Comparison of ENCODE assay signal across 8 cellular contexts in the genomic region with DNA sequence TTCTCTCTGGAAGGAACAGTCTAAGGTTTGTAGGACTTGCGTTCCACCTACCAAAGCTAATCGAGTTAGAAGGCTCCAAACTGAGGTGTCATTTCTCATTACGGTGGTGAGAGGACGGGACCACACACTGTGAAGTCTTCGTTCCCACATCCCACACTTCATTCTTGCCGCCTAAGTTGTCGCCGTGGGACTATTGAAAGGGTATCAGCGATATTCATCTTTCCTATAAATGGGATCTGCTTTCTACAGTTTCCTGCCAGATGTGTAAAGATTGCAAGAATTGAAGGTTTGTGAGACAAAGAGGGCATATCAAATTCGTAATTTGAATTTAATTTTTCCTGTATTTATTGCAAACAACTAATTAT. TPM values are rescaled to one million over a fixed set of nuclear protein-coding genes. Genes with fewer than 3 reads are reported as not detected.
DNase-seq lines count a peak whose midpoint lies in the region; ATAC-seq and TF ChIP-seq lines count a peak whose summit lies in the region.

No MANE protein-coding gene starts in this region.

- H2BK120ac ChIP-seq in IMR-90 (ENCODE audit: low read depth, low read length), result 0 out of 2 replicates have a peak overlapping the region, but pooled peaks have one; percentile 1

- in situ Hi-C loops in IMR-90 (cut with MboI; ENCODE audit: low sequenced_read_pairs), result no loop called here

- no peaks in the 10 kb centered on the region for H3K9me1 ChIP-seq in IMR-90 (ENCODE audit: insufficient read depth, low read length)

- H2BK5ac ChIP-seq in IMR-90 (ENCODE audit: low read depth, low read length, poor library complexity, severe bottlenecking), result peak overlapping the region; percentile 4

- no peaks in the 10 kb centered on the region for H3K27me3 ChIP-seq in IMR-90 (ENCODE audit: control insufficient read depth, insufficient read depth, low read length)
- no peaks in the 10 kb centered on the region for H3K27me3 ChIP-seq in muscle layer of colon (ENCODE audit: control insufficient read depth in 1 of 2, insufficient read depth in 2 of 2, low read length in 2 of 2)

- TF ChIP-seq POLR2A in IMR-90 (IDR thresholded peaks at IDR 0.05; ENCODE audit: low read depth, low read length), result no peak

- H2AK9ac ChIP-seq in IMR-90 (replicated peaks; ENCODE audit: low read depth, low read length, poor library complexity), result peak overlapping the region; percentile 3

- H3K4me1 ChIP-seq in IMR-90 (ENCODE audit: control insufficient read depth, insufficient read depth, low read length) (no peaks in the 10 kb centered on the region), muscle layer of colon (ENCODE audit: insufficient read depth, low read length) (peaks cover 18% of the 10 kb centered on the region)

- H3K18ac ChIP-seq in IMR-90 (ENCODE audit: low read depth, low read length), result no peak overlapping the region

- H3K9ac ChIP-seq in IMR-90 (ENCODE audit: low read depth, low read length) (peak overlapping the region; percentile 63), muscle layer of colon (ENCODE audit: low read length) (peak overlapping the region; percentile 92)

- CTCF ChIA-PET in AG04449 (lab: Yijun Ruan, JAX), result interaction anchor here (0.5 to 1.2 kb wide), 5 partner anchors 11 to 1107 kb away, joined by 3 to 6 read pairs (median 3); no protein-coding TSS in a partner anchor
- CTCF ChIA-PET in IMR-90 (lab: Yijun Ruan, JAX), result interaction anchor here (1.2 kb wide), 1 partner anchor 15 kb away, joined by 3 read pairs; no protein-coding TSS in a partner anchor

- H3K9me3 ChIP-seq in IMR-90 (ENCODE audit: control insufficient read depth, insufficient read depth, low read length), result no peaks in the 10 kb centered on the region
- H3K9me3 ChIP-seq in muscle layer of colon (ENCODE audit: low read length), result no peaks in the 10 kb centered on the region

- dilution Hi-C loops in IMR-90 (cut with HindIII; ENCODE audit: low sequenced_read_pairs, unreplicated experiment), result no loop called here

- H4K5ac ChIP-seq in IMR-90 (ENCODE audit: low read depth, low read length), result peak overlapping the region; percentile 2; the same call in 1 of the 2 replicates

- peak overlapping the region; percentile 13 for H3K14ac ChIP-seq in IMR-90 (replicated peaks; ENCODE audit: low read depth, low read length)

- DNase-seq in AG04449 (ENCODE audit: low read depth, low spot score) (no peak), IMR-90 (no peak), caudate nucleus (lab: John Stamatoyannopoulos, UW) (no peak), NOMO-1 (lab: John Stamatoyannopoulos, UW; ENCODE audit: unreplicated experiment in 2 of 2) (no peak), left colon (no peak)
- no peak for DNase-seq in stimulated activated CD8-positive, alpha-beta memory T cell treated with anti-CD3 and anti-CD28 coated beads, Interleukin-4, amount 100 ng/mL, for 48 hours
- DNase-seq in stimulated activated CD4-positive, alpha-beta T cell treated with anti-CD3 and anti-CD28 coated beads, Interleukin-2, amount 100 ng/mL, for 48 hours, result no peak

- H4K8ac ChIP-seq in IMR-90 (ENCODE audit: low read depth in 2 of 2, low read length in 2 of 2), result peak overlapping the region; percentile 40 to 58; a peak in 3 of 4 replicates

- H3K79me1 ChIP-seq in IMR-90 (ENCODE audit: low read depth in 1 of 2, low read length in 2 of 2), result peaks cover 9 to 29% of the 10 kb centered on the region in 2 experiments; a peak in 3 of 4 replicates

- H2AFZ ChIP-seq in IMR-90 (replicated peaks; ENCODE audit: low read length, poor library complexity), result peak overlapping the region; percentile 92

- H3K36me3 ChIP-seq in IMR-90 (ENCODE audit: control insufficient read depth, insufficient read depth, low read length), result no peaks in the 10 kb centered on the region
- no peaks in the 10 kb centered on the region for H3K36me3 ChIP-seq in muscle layer of colon (ENCODE audit: insufficient read depth, low read length)

- 0% methylated on average over 1 of the region's 10 CpGs; no CpG with 5 or more reads in 1 of the 2 experiments for WGBS in IMR-90 (ENCODE audit: extremely low coverage in 2 of 2, insufficient read length in 1 of 2), 2 experiments

- H4K20me1 ChIP-seq in IMR-90 (ENCODE audit: insufficient read depth, low read length), result no peaks in the 10 kb centered on the region; the same call in 1 of the 2 replicates

- H2BK20ac ChIP-seq in IMR-90 (ENCODE audit: low read depth, low read length), result no peak overlapping the region

- H3K4me3 ChIP-seq in AG04449 (ENCODE audit: low read depth, low read length) (peak overlapping the region; percentile 90), IMR-90 (ENCODE audit: insufficient read depth, low read depth, low read length) (peak overlapping the region; percentile 64), muscle layer of colon (ENCODE audit: low read depth in 1 of 2, low read length in 2 of 2) (peak overlapping the region; percentile 50 to 98)

- no peak; the same call in 1 of the 2 replicates for ATAC-seq in IMR-90 (ENCODE audit: low read depth)
- no peak for ATAC-seq in left colon

- H3K27ac ChIP-seq in IMR-90 (ENCODE audit: insufficient read depth, low read length), result peak overlapping the region; percentile 23
- H3K27ac ChIP-seq in caudate nucleus (ENCODE audit: low read depth, low read length), result peak overlapping the region; percentile 4
- H3K27ac ChIP-seq in muscle layer of colon (ENCODE audit: low read depth, low read length), result peak overlapping the region; percentile 39

- peak overlapping the region; percentile 59; the same call in 1 of the 2 replicates for H2AK5ac ChIP-seq in IMR-90 (ENCODE audit: low read depth, low read length)

- POLR2A ChIA-PET in AG04449 (lab: Yijun Ruan, JAX), result interaction anchor here (1.3 kb wide), 1 partner anchor 47 kb away, joined by 6 read pairs; a partner anchor contains a TSS
- POLR2A ChIA-PET in IMR-90 (lab: Charles Lee; ENCODE audit: unreplicated experiment), result interaction anchor here (0.6 to 0.9 kb wide), 2 partner anchors 15 to 30 kb away, joined by 3 to 7 read pairs; no protein-coding TSS in a partner anchor

- no peak for TF ChIP-seq CTCF in AG04449 (IDR thresholded peaks at IDR 0.05; ENCODE audit: insufficient read depth, low read length, missing control alignments)
- no peak for TF ChIP-seq CTCF in IMR-90 (conservative IDR thresholded peaks at IDR 0.05; ENCODE audit: low read depth, low read length)

- peak overlapping the region; percentile 35; the same call in 1 of the 2 replicates for H4K91ac ChIP-seq in IMR-90 (ENCODE audit: insufficient read depth, low read depth, low read length)

- peak overlapping the region; percentile 47 for H3K4ac ChIP-seq in IMR-90 (ENCODE audit: low read depth, low read length)

- no peak overlapping the region for H2BK15ac ChIP-seq in IMR-90 (ENCODE audit: low read depth, low read length)

- intact Hi-C loops in IMR-90 (cut with micrococcal nuclease) (no loop called here), left colon (cut with DNase I, micrococcal nuclease) (no loop called here)

- peak overlapping the region; percentile 80 for H3K4me2 ChIP-seq in IMR-90 (ENCODE audit: low read depth, low read length)

- H3K23ac ChIP-seq in IMR-90 (ENCODE audit: low read depth, low read length), result peak overlapping the region; percentile 60; the same call in 1 of the 2 replicates

- no TSS peak for BruUV-seq in IMR-90 (replicated peaks; lab: Mats Ljungman, UMichigan)

- peak overlapping the region; percentile 57 for H3K56ac ChIP-seq in IMR-90 (ENCODE audit: extremely low read depth, insufficient read depth, low read length)

- no peak for TF ChIP-seq RAD21 in IMR-90 (IDR thresholded peaks at IDR 0.05; ENCODE audit: low read length)

TF ChIP-seq in IMR-90, 13 proteins besides CTCF, POLR2A, EP300 and RAD21 (continues in another document):
- TF ChIP-seq NFE2L2 (IDR thresholded peaks at IDR 0.05; ENCODE audit: low read depth, low read length) (no peak), MXI1 (IDR thresholded peaks at IDR 0.05; ENCODE audit: borderline replicate concordance, low read depth, low read length) (no peak), MAZ (IDR thresholded peaks at IDR 0.05; ENCODE audit: borderline replicate concordance, low read depth, low read length) (no peak), FOS (IDR thresholded peaks at IDR 0.05; ENCODE audit: low read depth, low read length) (no peak), MAFK (IDR thresholded peaks at IDR 0.05; ENCODE audit: low read depth, low read length) (no peak), BHLHE40 (IDR thresholded peaks at IDR 0.05; ENCODE audit: low read depth, low read length) (no peak), CHD1 (IDR thresholded peaks at IDR 0.05; ENCODE audit: low read depth, low read length) (no peak)
- TF ChIP-seq, protein P1, sequence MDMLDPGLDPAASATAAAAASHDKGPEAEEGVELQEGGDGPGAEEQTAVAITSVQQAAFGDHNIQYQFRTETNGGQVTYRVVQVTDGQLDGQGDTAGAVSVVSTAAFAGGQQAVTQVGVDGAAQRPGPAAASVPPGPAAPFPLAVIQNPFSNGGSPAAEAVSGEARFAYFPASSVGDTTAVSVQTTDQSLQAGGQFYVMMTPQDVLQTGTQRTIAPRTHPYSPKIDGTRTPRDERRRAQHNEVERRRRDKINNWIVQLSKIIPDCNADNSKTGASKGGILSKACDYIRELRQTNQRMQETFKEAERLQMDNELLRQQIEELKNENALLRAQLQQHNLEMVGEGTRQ (IDR thresholded peaks at IDR 0.05; ENCODE audit: low read depth, low read length), result no peak

RNA-seq across cellular contexts. Expression of a gene that starts 0.6 kb away (rescaled TPM):
- total RNA-seq in IMR-90 (2012; rRNA removed) (24.9 and 33.1 TPM in 2 replicates), left colon (10 to 100 TPM; 13.6 to 16.4 TPM)
- 9.4 and 12.1 TPM in 2 replicates for polyA plus RNA-seq in IMR-90 (2012; rRNA removed)
- polyA plus RNA-seq in IMR-90 (2012; cell fraction: cytosol; rRNA removed), result 3.0 and 5.6 TPM in 2 replicates
- 3.1 and 12.9 TPM in 2 replicates for polyA plus RNA-seq in IMR-90 (2012; cell fraction: nucleus; rRNA removed; ENCODE audit: low replicate concordance)

RNA-seq across cellular contexts. Expression of a gene that starts 47.7 kb away (rescaled TPM):
- total RNA-seq in IMR-90 (2012; rRNA removed) (38.7 and 78.6 TPM in 2 replicates), left colon (10 to 100 TPM; 17.4 to 24.4 TPM)
- polyA plus RNA-seq in IMR-90 (2012; rRNA removed), result 21.3 and 30.4 TPM in 2 replicates
- polyA plus RNA-seq in IMR-90 (2012; cell fraction: cytosol; rRNA removed), result 5.0 and 6.5 TPM in 2 replicates
- polyA plus RNA-seq in IMR-90 (2012; cell fraction: nucleus; rRNA removed; ENCODE audit: low replicate concordance), result 0.46 and 4.2 TPM in 2 replicates

RNA-seq across cellular contexts. Expression of a gene that starts 48.3 kb away (rescaled TPM):
- total RNA-seq in IMR-90 (2012; rRNA removed) (8.6 and 19.7 TPM in 2 replicates), left colon (1 to 10 TPM; 2.9 to 8.4 TPM)
- polyA plus RNA-seq in IMR-90 (2012; rRNA removed), result 24.0 and 25.6 TPM in 2 replicates
- 5.9 and 16.1 TPM in 2 replicates for polyA plus RNA-seq in IMR-90 (2012; cell fraction: cytosol; rRNA removed)
- polyA plus RNA-seq in IMR-90 (2012; cell fraction: nucleus; rRNA removed; ENCODE audit: low replicate concordance), result 1.4 and 4.2 TPM in 2 replicates
